22 cellular contexts compared by ENCODE assay signal in genomic region chr4:124037236-124037635, GRCh38.
A peak's percentile ranks its signal among the peaks of the same experiment; 100 is the strongest.
DNase-seq lines count a peak whose midpoint lies in the region; ATAC-seq, FAIRE-seq and TF ChIP-seq lines count a peak whose summit lies in the region.
"Had no signal": no experiment of that assay in that cellular context is flagged by ENCODE, and none has a peak within 500 bp of the region (broad histone marks: within the 10 kb centered on the region; RNA-seq: fewer than 3 reads in every experiment).

No MANE protein-coding gene starts in this region.

- no peak overlapping the region for H3K4me3 ChIP-seq in sigmoid colon
- H3K4me3 ChIP-seq: HAP-1 had no signal

- H3K9me3 ChIP-seq in sigmoid colon, result no peaks in the 10 kb centered on the region
- H3K9me3 ChIP-seq: HAP-1 had no signal

- no peak for TF ChIP-seq CTCF in AG09319 (IDR thresholded peaks at IDR 0.05; ENCODE audit: low read depth, low read length)
- no peak for TF ChIP-seq CTCF in sigmoid colon (IDR thresholded peaks at IDR 0.05)

- no peak for TF ChIP-seq EP300 in sigmoid colon (IDR thresholded peaks at IDR 0.05)

- peaks cover 0 to 37% (median 19%) of the 10 kb centered on the region in 4 donors for H3K4me1 ChIP-seq in sigmoid colon
- H3K4me1 ChIP-seq: HAP-1 had no signal

- no peak for ATAC-seq in HG03095 (IDR thresholded peaks at IDR 0.05; ENCODE audit: unreplicated experiment)

- H3K27ac ChIP-seq in sigmoid colon, result peak overlapping the region in 3 of 4 donors; percentile 18 to 63 (median 62)
- H3K27ac ChIP-seq: 22Rv1 had no signal

- no peak for TF ChIP-seq POLR2A in sigmoid colon (IDR thresholded peaks at IDR 0.05)

- peak; percentile 54 for FAIRE-seq in endometrium (lab: Jason Lieb, UNC)
- FAIRE-seq: A204.1, GM12891, GM18507, H54 had no signal

- no peaks in the 10 kb centered on the region for H3K27me3 ChIP-seq in sigmoid colon

- DNase-seq in AG09319 (ENCODE audit: extremely low read depth, low read depth) (peak; percentile 35), fibroblast of peridontal ligament (ENCODE audit: extremely low read depth) (peak; percentile 22), sigmoid colon (no peak), RKO (ENCODE audit: low spot score) (no peak), ureter (ENCODE audit: low spot score) (no peak)
- no peak for DNase-seq in activated CD4-positive, alpha-beta T cell treated with anti-CD3 and anti-CD28 coated beads for 1 hour
- DNase-seq: C1 segment of cervical spinal cord; Calu3; CD4-positive, alpha-beta memory T cell; COR-L47; DMS53; DMS79 treated with DMSO at 0.1 percent for 48 hours; GF-D8; GOT3 had no signal

- intact Hi-C loops in sigmoid colon (cut with DNase I), result loop anchor here (10.0 kb wide), 1 partner anchor 158 kb away; no protein-coding TSS in a partner anchor

- no peaks in the 10 kb centered on the region for H3K36me3 ChIP-seq in sigmoid colon
- H3K36me3 ChIP-seq: HAP-1 had no signal

Comparison
In these comparisons a context has a peak if more than half of its experiments do, and no peak if none do; other contexts are left out.
1. DNase-seq: peak in AG09319 (single experiment) and fibroblast of peridontal ligament (single experiment); none in sigmoid colon (single experiment), RKO (single experiment), ureter (single experiment) and activated CD4-positive, alpha-beta T cell treated with anti-CD3 and anti-CD28 coated beads for 1 hour (single experiment).